1 cellular context compared by ENCODE assay signal in the genomic region with DNA sequence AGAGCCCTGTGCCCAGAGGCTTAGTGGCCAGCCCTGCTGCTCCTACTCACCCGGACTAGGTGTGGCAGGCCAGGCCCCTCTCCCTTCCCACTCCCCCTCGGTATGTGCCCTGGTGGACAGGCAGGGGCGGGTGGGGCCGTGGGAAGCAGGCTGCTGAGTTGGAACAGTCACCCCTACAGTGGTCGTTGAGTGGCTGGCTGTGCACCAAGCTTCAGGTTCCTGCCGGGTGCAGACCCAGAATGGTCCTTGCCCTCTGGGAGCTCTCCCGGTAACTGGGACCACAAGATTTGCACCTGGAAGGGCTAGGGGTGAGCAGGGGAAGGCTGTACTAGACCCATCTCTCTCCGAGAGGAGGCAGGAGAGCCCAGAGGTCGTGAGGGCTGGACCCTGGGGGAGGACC.
TF ChIP-seq lines count a peak whose summit lies in the region.

No MANE protein-coding gene starts in this region.

TF ChIP-seq in IMR-90, 13 proteins besides CTCF, POLR2A, EP300 and RAD21 (continued from another document):
- TF ChIP-seq, protein P1, sequence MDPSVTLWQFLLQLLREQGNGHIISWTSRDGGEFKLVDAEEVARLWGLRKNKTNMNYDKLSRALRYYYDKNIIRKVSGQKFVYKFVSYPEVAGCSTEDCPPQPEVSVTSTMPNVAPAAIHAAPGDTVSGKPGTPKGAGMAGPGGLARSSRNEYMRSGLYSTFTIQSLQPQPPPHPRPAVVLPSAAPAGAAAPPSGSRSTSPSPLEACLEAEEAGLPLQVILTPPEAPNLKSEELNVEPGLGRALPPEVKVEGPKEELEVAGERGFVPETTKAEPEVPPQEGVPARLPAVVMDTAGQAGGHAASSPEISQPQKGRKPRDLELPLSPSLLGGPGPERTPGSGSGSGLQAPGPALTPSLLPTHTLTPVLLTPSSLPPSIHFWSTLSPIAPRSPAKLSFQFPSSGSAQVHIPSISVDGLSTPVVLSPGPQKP (IDR thresholded peaks at IDR 0.05; ENCODE audit: borderline replicate concordance, low read depth, low read length), result no peak
- TF ChIP-seq BHLHE40 (IDR thresholded peaks at IDR 0.05; ENCODE audit: low read depth, low read length), result no peak
- no peak for TF ChIP-seq MXI1 (IDR thresholded peaks at IDR 0.05; ENCODE audit: borderline replicate concordance, low read depth, low read length)
- TF ChIP-seq CEBPB (IDR thresholded peaks at IDR 0.05; ENCODE audit: low read depth, low read length), result no peak
- no peak for TF ChIP-seq SMC3 (IDR thresholded peaks at IDR 0.05; ENCODE audit: low read depth, low read length)
- no peak for TF ChIP-seq CHD1 (IDR thresholded peaks at IDR 0.05; ENCODE audit: low read depth, low read length)
- no peak for TF ChIP-seq RFX5 (IDR thresholded peaks at IDR 0.05; ENCODE audit: low read depth, low read length)
- no peak for TF ChIP-seq FOS (IDR thresholded peaks at IDR 0.05; ENCODE audit: low read depth, low read length)
- TF ChIP-seq MAFK (IDR thresholded peaks at IDR 0.05; ENCODE audit: low read depth, low read length), result no peak
